Comparison of ENCODE assay signal across 20 cellular contexts in genomic region chr16:72924487-72924886, GRCh38.
"Had no signal": no experiment of that assay in that cellular context is flagged by ENCODE, and none has a peak within 500 bp of the region (broad histone marks: within the 10 kb centered on the region; RNA-seq: fewer than 3 reads in every experiment).

No MANE protein-coding gene starts in this region.

- H3K4me3 Mint-ChIP-seq: activated B cell treated with CpG ODN at 0.5 μM for 24 hours; activated CD4-positive, alpha-beta memory T cell treated with anti-CD3 and anti-CD28 coated beads for 36 hours; activated T-helper 1 cell treated with anti-CD3 and anti-CD28 coated beads, Interleukin-12 subunit alpha, Interleukin-12 subunit beta, Interleukin-2, Interleukin-4 antibody, amounts not matched to agents 30 ng/mL and 10 ng/mL and 1 ng/mL, durations not matched to agents 14 hours and 24 hours and 36 hours; naive thymus-derived CD8-positive, alpha-beta T cell; stimulated activated naive CD8-positive, alpha-beta T cell treated with anti-CD3 and anti-CD28 coated beads, Interleukin-15, amount 100 ng/mL, for 72 hours; T-helper 2 cell treated with Interferon-gamma antibody and Interleukin-4, amounts not matched to agents 5 μg/mL and 100 μg/mL, for 36 hours had no signal

- H3K36me3 Mint-ChIP-seq: activated CD4-positive, alpha-beta memory T cell treated with anti-CD3 and anti-CD28 coated beads for 36 hours; activated naive CD4-positive, alpha-beta T cell treated with anti-CD3 and anti-CD28 coated beads, Interleukin-2, amount 50 U/mL, for 72 hours had no signal

- DNase-seq: activated B cell treated with CpG ODN at 0.5 μM for 24 hours; activated CD4-positive, alpha-beta memory T cell treated with anti-CD3 and anti-CD28 coated beads for 36 hours; activated CD4-positive, alpha-beta T cell treated with anti-CD3 and anti-CD28 coated beads for 4 hours; activated gamma-delta T cell treated with Interleukin-2 at 50 U/mL for 16 hours; activated T-cell treated with anti-CD3 and anti-CD28 coated beads for 4 hours; adrenal gland; dermis blood vessel endothelial cell; effector memory CD4-positive, alpha-beta T cell; mesenchymal stem cell; naive thymus-derived CD8-positive, alpha-beta T cell; small intestine; stimulated activated CD4-positive, alpha-beta T cell treated with anti-CD3 and anti-CD28 coated beads, Interleukin-4, amount 100 ng/mL, for 1 hour; stimulated activated naive CD8-positive, alpha-beta T cell treated with anti-CD3 and anti-CD28 coated beads, Interleukin-15, amount 100 ng/mL, for 72 hours; testis had no signal

- H3K4me3 ChIP-seq: adrenal gland, esophagus muscularis mucosa, gastroesophageal sphincter, testis, upper lobe of left lung had no signal

- H3K36me3 ChIP-seq: adrenal gland, esophagus muscularis mucosa, gastroesophageal sphincter, upper lobe of left lung had no signal

- H3K27ac Mint-ChIP-seq: activated B cell treated with CpG ODN at 0.5 μM for 24 hours; activated CD4-positive, alpha-beta memory T cell treated with anti-CD3 and anti-CD28 coated beads for 36 hours; activated T-helper 1 cell treated with anti-CD3 and anti-CD28 coated beads, Interleukin-12 subunit alpha, Interleukin-12 subunit beta, Interleukin-2, Interleukin-4 antibody, amounts not matched to agents 30 ng/mL and 10 ng/mL and 1 ng/mL, durations not matched to agents 14 hours and 24 hours and 36 hours; stimulated activated naive CD8-positive, alpha-beta T cell treated with anti-CD3 and anti-CD28 coated beads, Interleukin-15, amount 100 ng/mL, for 72 hours; T-helper 2 cell treated with Interferon-gamma antibody and Interleukin-4, amounts not matched to agents 5 μg/mL and 100 μg/mL, for 36 hours had no signal

- H3K9me3 ChIP-seq: adrenal gland, esophagus muscularis mucosa, gastroesophageal sphincter, testis, upper lobe of left lung had no signal

- H3K27me3 Mint-ChIP-seq: activated B cell treated with CpG ODN at 0.5 μM for 24 hours had no signal

- H3K27ac ChIP-seq: adrenal gland, esophagus muscularis mucosa, gastroesophageal sphincter, testis had no signal

- H3K27me3 ChIP-seq: adrenal gland, esophagus muscularis mucosa, gastroesophageal sphincter, testis, upper lobe of left lung had no signal

- H3K9me3 Mint-ChIP-seq: activated B cell treated with CpG ODN at 0.5 μM for 24 hours; activated CD4-positive, alpha-beta memory T cell treated with anti-CD3 and anti-CD28 coated beads for 36 hours; activated naive CD4-positive, alpha-beta T cell treated with anti-CD3 and anti-CD28 coated beads, Interleukin-2, amount 50 U/mL, for 72 hours; activated T-helper 1 cell treated with anti-CD3 and anti-CD28 coated beads, Interleukin-12 subunit alpha, Interleukin-12 subunit beta, Interleukin-2, Interleukin-4 antibody, amounts not matched to agents 30 ng/mL and 10 ng/mL and 1 ng/mL, durations not matched to agents 14 hours and 24 hours and 36 hours; naive thymus-derived CD8-positive, alpha-beta T cell; stimulated activated naive CD8-positive, alpha-beta T cell treated with anti-CD3 and anti-CD28 coated beads, Interleukin-15, amount 100 ng/mL, for 72 hours had no signal
